14 cellular contexts compared by ENCODE assay signal in genomic region chr7:135368416-135369186, GRCh38.
"Had no signal": no experiment of that assay in that cellular context is flagged by ENCODE, and none has a peak within 500 bp of the region (broad histone marks: within the 10 kb centered on the region; RNA-seq: fewer than 3 reads in every experiment).

No MANE protein-coding gene starts in this region.

- H3K36me3 ChIP-seq: ovary had no signal

- DNase-seq: activated CD4-positive, alpha-beta T cell treated with anti-CD3 and anti-CD28 coated beads for 1 hour; activated CD4-positive, alpha-beta T cell treated with anti-CD3 and anti-CD28 coated beads, Interleukin-2, amount 50 U/mL, for 48 hours; activated CD8-positive, alpha-beta memory T cell treated with anti-CD3 and anti-CD28 coated beads, Interleukin-2, amount 10 ng/mL, durations not matched to agents 7 days and 5 days; activated gamma-delta T cell treated with Interleukin-2 at 50 U/mL for 16 hours; activated naive CD8-positive, alpha-beta T cell treated with anti-CD3 and anti-CD28 coated beads for 36 hours; activated T-cell treated with anti-CD3 and anti-CD28 coated beads, Interleukin-2, amount 50 U/mL, for 48 hours; endodermal cell; foreskin melanocyte; ovary; stimulated activated CD4-positive, alpha-beta T cell treated with anti-CD3 and anti-CD28 coated beads, Interleukin-4, amount 100 ng/mL, for 1 hour; stimulated activated CD8-positive, alpha-beta memory T cell treated with anti-CD3 and anti-CD28 coated beads, Interleukin-4, amount 100 ng/mL, for 48 hours; stimulated activated naive CD8-positive, alpha-beta T cell treated with anti-CD3 and anti-CD28 coated beads, Interleukin-15, Interleukin-2, amounts not matched to agents 100 U/mL and 50 U/mL, for 24 hours; T-helper 9 cell had no signal

- H3K27ac ChIP-seq: ovary, suprapubic skin had no signal

- H3K4me3 ChIP-seq: ovary, suprapubic skin had no signal

- H3K27me3 ChIP-seq: ovary, suprapubic skin had no signal

- H3K9me3 ChIP-seq: ovary, suprapubic skin had no signal

- ATAC-seq: activated CD8-positive, alpha-beta memory T cell treated with anti-CD3 and anti-CD28 coated beads, Interleukin-2, amount 10 ng/mL, durations not matched to agents 7 days and 5 days had no signal

- H3K4me1 ChIP-seq: suprapubic skin had no signal
